In the genomic region with DNA sequence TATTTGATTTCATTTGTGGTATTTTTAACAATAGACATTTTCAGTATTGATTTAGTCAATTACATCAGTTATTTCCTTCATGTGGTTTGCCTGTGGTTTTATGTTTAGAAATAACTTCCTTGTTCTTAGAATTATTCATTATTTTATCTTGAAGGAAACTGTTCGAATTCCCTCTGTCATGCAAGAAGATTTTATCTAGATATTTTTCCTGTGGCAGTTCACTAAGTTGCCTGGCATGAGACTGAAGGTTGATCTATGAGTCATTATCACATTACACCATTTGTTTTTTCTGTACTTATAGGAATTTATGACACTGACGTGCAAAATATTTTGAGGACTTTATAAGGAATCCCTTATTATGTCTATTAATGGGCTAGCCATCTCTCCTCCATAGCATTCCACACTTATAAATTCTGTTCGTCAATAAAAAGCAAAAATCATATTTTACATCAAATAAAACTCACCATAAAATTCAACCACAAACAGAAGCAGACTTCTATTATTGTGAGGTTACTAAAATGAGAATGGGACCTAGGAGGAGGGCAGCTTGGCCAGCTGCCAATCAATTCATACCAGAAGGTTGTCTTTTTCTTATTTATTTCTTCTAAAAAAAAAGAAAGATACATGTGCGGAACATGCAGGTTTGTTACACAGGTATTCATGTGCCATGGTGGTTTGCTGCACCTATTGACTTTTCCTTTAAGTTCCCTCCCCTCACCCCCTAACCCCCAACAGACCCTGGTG, we compare ENCODE assay signal across 15 cellular contexts.
DNase-seq lines count a peak whose midpoint lies in the region; FAIRE-seq and TF ChIP-seq lines count a peak whose summit lies in the region.
"Had no signal": no experiment of that assay in that cellular context is flagged by ENCODE, and none has a peak within 500 bp of the region (broad histone marks: within the 10 kb centered on the region; RNA-seq: fewer than 3 reads in every experiment).

No MANE protein-coding gene starts in this region.

- peak overlapping the region in 7 of 11 experiments; percentile 2 to 61 (median 34); a peak in 8 of 22 replicates for H3K4me2 ChIP-seq in BLaER1 treated with 17β-estradiol and CSF1 and Interleukin-3, amounts not matched to agents 10 nM and 100 nM
- H3K4me2 ChIP-seq in keratinocyte (ENCODE audit: control insufficient read depth, extremely low read depth, insufficient read depth, low read depth, low read length): peak overlapping the region; percentile 55

- H3K9ac ChIP-seq in BLaER1 treated with 17β-estradiol and CSF1 and Interleukin-3, amounts not matched to agents 10 nM and 100 nM: no peak overlapping the region
- no peak overlapping the region for H3K9ac ChIP-seq in keratinocyte (ENCODE audit: control insufficient read depth, extremely low read depth, insufficient read depth, low read length)

- H3K79me2 ChIP-seq in keratinocyte (ENCODE audit: control insufficient read depth, insufficient read depth, low read length): no peaks in the 10 kb centered on the region

- H3K4me3 ChIP-seq in BLaER1 treated with 17β-estradiol and CSF1 and Interleukin-3, amounts not matched to agents 10 nM and 100 nM: no peak overlapping the region
- H3K4me3 ChIP-seq in brain microvascular endothelial cell (ENCODE audit: low read depth, low read length): no peak overlapping the region
- H3K4me3 ChIP-seq in keratinocyte (ENCODE audit: control insufficient read depth in 2 of 3, extremely low read depth in 1 of 3, insufficient read depth in 2 of 3, low read depth in 1 of 3, low read length in 3 of 3): peak overlapping the region in 1 of 3 experiments; percentile 2

- H3K36me3 ChIP-seq in BLaER1 treated with 17β-estradiol and CSF1 and Interleukin-3, amounts not matched to agents 10 nM and 100 nM: no peaks in the 10 kb centered on the region
- H3K36me3 ChIP-seq in brain microvascular endothelial cell (replicated peaks) (no peaks in the 10 kb centered on the region), keratinocyte (ENCODE audit: control insufficient read depth in 2 of 2, extremely low read depth in 1 of 2, insufficient read depth in 2 of 2, low read length in 2 of 2) (no peaks in the 10 kb centered on the region)

- TF ChIP-seq CTCF in brain microvascular endothelial cell (IDR thresholded peaks at IDR 0.05; ENCODE audit: low read depth, low read length, missing control alignments): no peak
- TF ChIP-seq CTCF in keratinocyte (optimal IDR thresholded peaks at IDR 0.05 in 1 of 3, IDR thresholded peaks at IDR 0.05 in 1 of 3, conservative IDR thresholded peaks at IDR 0.05 in 1 of 3; ENCODE audit: extremely low read depth in 1 of 3, insufficient read depth in 2 of 3, low read length in 3 of 3): no peak

- 0 out of 22 replicates have a peak, but pooled peaks cover 0 to 5% (median 0%) of the 10 kb centered on the region in 11 experiments for H3K27me3 ChIP-seq in BLaER1 treated with 17β-estradiol and CSF1 and Interleukin-3, amounts not matched to agents 10 nM and 100 nM
- H3K27me3 ChIP-seq in brain microvascular endothelial cell (replicated peaks) (no peaks in the 10 kb centered on the region), keratinocyte (ENCODE audit: control insufficient read depth, extremely low read depth, insufficient read depth, low read length) (no peaks in the 10 kb centered on the region)

- peaks cover 0 to 5% (median 0%) of the 10 kb centered on the region in 11 experiments; a peak in 3 of 22 replicates for H3K9me3 ChIP-seq in BLaER1 treated with 17β-estradiol and CSF1 and Interleukin-3, amounts not matched to agents 10 nM and 100 nM (replicated peaks in 1 of 11)
- no peaks in the 10 kb centered on the region for H3K9me3 ChIP-seq in keratinocyte (ENCODE audit: control insufficient read depth, low read depth, low read length)

- no peaks in the 10 kb centered on the region for H3K9me1 ChIP-seq in keratinocyte (ENCODE audit: control insufficient read depth, extremely low read depth, insufficient read depth, low read length)

- no peaks in the 10 kb centered on the region for H4K20me1 ChIP-seq in BLaER1 treated with 17β-estradiol and CSF1 and Interleukin-3, amounts not matched to agents 10 nM and 100 nM
- H4K20me1 ChIP-seq in keratinocyte (ENCODE audit: control insufficient read depth, extremely low read depth, insufficient read depth, low read length): no peaks in the 10 kb centered on the region

- dilution Hi-C loops in keratinocyte (cut with MboI; ENCODE audit: extremely low pct_ligation_motif_present, low sequenced_read_pairs): no loop called here

- H3K4me1 ChIP-seq in BLaER1 treated with 17β-estradiol and CSF1 and Interleukin-3, amounts not matched to agents 10 nM and 100 nM: peaks cover 0 to 13% (median 10%) of the 10 kb centered on the region in 10 experiments; a peak in 15 of 20 replicates
- peaks cover 13% of the 10 kb centered on the region for H3K4me1 ChIP-seq in keratinocyte (ENCODE audit: control insufficient read depth, extremely low read depth, insufficient read depth, low read length)

- DNase-seq in NCI-H226 (peak; percentile 77), brain microvascular endothelial cell (peak; percentile 72), keratinocyte (ENCODE audit: low read depth, low spot score) (peak; percentile 54), T-helper 9 cell (no peak), NCI-H2107 (lab: John Stamatoyannopoulos, UW) (no peak)
- DNase-seq in activated effector memory CD4-positive, alpha-beta T cell treated with anti-CD3 and anti-CD28 coated beads, Interleukin-2, amount 50 U/mL, for 16 hours: no peak
- no peak for DNase-seq in stimulated activated CD4-positive, alpha-beta T cell treated with anti-CD3 and anti-CD28 coated beads, Interleukin-2, amount 100 ng/mL, for 24 hours
- DNase-seq: activated CD4-positive, alpha-beta T cell treated with anti-CD3 and anti-CD28 coated beads for 48 hours; head of caudate nucleus; NCI-H1417; NCI-H82; stimulated activated CD4-positive, alpha-beta T cell treated with anti-CD3 and anti-CD28 coated beads, Interleukin-2, amount 100 ng/mL, for 48 hours; stimulated activated naive B cell treated with anti-CD40 and anti-IgM and Interleukin-4, amounts not matched to agents 10 μg/mL and 1 μg/mL and 100 μg/mL, for 72 hours had no signal

- no peak overlapping the region for H2AFZ ChIP-seq in keratinocyte (ENCODE audit: control insufficient read depth, low read length)

- in situ Hi-C loops in brain microvascular endothelial cell (cut with HindIII; ENCODE audit: low pct_ligation_motif_present, low sequenced_read_pairs): loop anchor here (25.0 kb wide), 1 partner anchor 257 kb away; no protein-coding TSS in a partner anchor

- H3K27ac ChIP-seq in BLaER1 treated with 17β-estradiol and CSF1 and Interleukin-3, amounts not matched to agents 10 nM and 100 nM: peak overlapping the region in 1 of 11 experiments; percentile 19; a peak in 1 of 22 replicates
- H3K27ac ChIP-seq in brain microvascular endothelial cell (peak overlapping the region; percentile 69), keratinocyte (ENCODE audit: control insufficient read depth, insufficient read depth, low read length) (peak overlapping the region; percentile 60)
- H3K27ac ChIP-seq: C4-2B had no signal

- FAIRE-seq in keratinocyte (lab: Jason Lieb, UNC): no peak

Comparison
In these comparisons a context has a peak if more than half of its experiments do, and no peak if none do; other contexts are left out.
1. DNase-seq: peak in NCI-H226 (single experiment), brain microvascular endothelial cell (single experiment) and keratinocyte (single experiment); none in T-helper 9 cell (single experiment), activated effector memory CD4-positive, alpha-beta T cell treated with anti-CD3 and anti-CD28 coated beads, Interleukin-2, amount 50 U/mL, for 16 hours (single experiment), stimulated activated CD4-positive, alpha-beta T cell treated with anti-CD3 and anti-CD28 coated beads, Interleukin-2, amount 100 ng/mL, for 24 hours (0 of 2) and NCI-H2107 (single experiment).